Comparison of ENCODE assay signal across 23 cellular contexts in genomic region chr10:71522438-71523144, GRCh38.
A peak's percentile ranks its signal among the peaks of the same experiment; 100 is the strongest.
DNase-seq lines count a peak whose midpoint lies in the region; ATAC-seq, FAIRE-seq and TF ChIP-seq lines count a peak whose summit lies in the region.
"Had no signal": no experiment of that assay in that cellular context is flagged by ENCODE, and none has a peak within 500 bp of the region (broad histone marks: within the 10 kb centered on the region; RNA-seq: fewer than 3 reads in every experiment).

No MANE protein-coding gene starts in this region.

- no peak overlapping the region for H3K27ac Mint-ChIP-seq in neural crest cell (ENCODE audit: unreplicated experiment)
- H3K27ac Mint-ChIP-seq: memory B cell; nephron; T-helper 1 cell treated with Interleukin-12 subunit alpha and Interleukin-12 subunit beta and Interleukin-4 antibody, amounts not matched to agents 30 μg/mL and 1 μg/mL, for 36 hours had no signal

- peaks cover 27% of the 10 kb centered on the region for H3K4me1 Mint-ChIP-seq in neural crest cell
- H3K4me1 Mint-ChIP-seq: central memory CD8-positive, alpha-beta T cell; memory B cell had no signal

- H3K4me3 Mint-ChIP-seq in neural crest cell: no peak overlapping the region
- H3K4me3 Mint-ChIP-seq: central memory CD8-positive, alpha-beta T cell; memory B cell; nephron; T-helper 1 cell treated with Interleukin-12 subunit alpha and Interleukin-12 subunit beta and Interleukin-4 antibody, amounts not matched to agents 30 μg/mL and 1 μg/mL, for 36 hours had no signal

- no peaks in the 10 kb centered on the region for H3K27me3 ChIP-seq in H7 (ENCODE audit: control insufficient read depth, insufficient read depth, low read length)
- peaks cover 10% of the 10 kb centered on the region for H3K27me3 ChIP-seq in bronchial epithelial cell (ENCODE audit: control insufficient read depth, insufficient read depth, low read length)

- H3K36me3 ChIP-seq in H7 (replicated peaks; ENCODE audit: control insufficient read depth, insufficient read depth, low read length) (no peaks in the 10 kb centered on the region), bronchial epithelial cell (ENCODE audit: control insufficient read depth, insufficient read depth, low read length) (no peaks in the 10 kb centered on the region)

- no peak for TF ChIP-seq CTCF in bronchial epithelial cell (IDR thresholded peaks at IDR 0.05; ENCODE audit: insufficient read depth, low read length, severe bottlenecking)
- peak; percentile 35 for TF ChIP-seq CTCF in neural crest cell (conservative IDR thresholded peaks at IDR 0.05)

- intact Hi-C loops in left colon (cut with DNase I, micrococcal nuclease): no loop called here

- H3K27me3 Mint-ChIP-seq in neural crest cell (ENCODE audit: low read depth): no peaks in the 10 kb centered on the region

- no peaks in the 10 kb centered on the region for H3K36me3 Mint-ChIP-seq in neural crest cell (ENCODE audit: low read depth)
- H3K36me3 Mint-ChIP-seq: memory B cell had no signal

- H3K4me3 ChIP-seq in H7 (ENCODE audit: insufficient read depth, low read depth, low read length) (no peak overlapping the region), bronchial epithelial cell (ENCODE audit: low read depth, low read length) (no peak overlapping the region)

- ATAC-seq in left colon: no peak
- ATAC-seq in HG02840 (IDR thresholded peaks at IDR 0.05; ENCODE audit: low FRiP score, unreplicated experiment): no peak
- ATAC-seq: PC-3 had no signal

- DNase-seq in H7: peak; percentile 70
- DNase-seq in HuH-7 (ENCODE audit: low spot score): peak; percentile 28
- DNase-seq in bronchial epithelial cell (ENCODE audit: low read depth): no peak
- DNase-seq in neural crest cell (ENCODE audit: low read depth, low spot score): no peak
- no peak for DNase-seq in midbrain (lab: John Stamatoyannopoulos, UW)
- DNase-seq in left colon: no peak
- DNase-seq: activated CD4-positive, alpha-beta T cell treated with anti-CD3 and anti-CD28 coated beads, Interleukin-2, amount 50 U/mL, for 4 hours; activated gamma-delta T cell treated with Interleukin-2 at 50 U/mL for 16 hours; AML-193; foreskin melanocyte; hypothalamus; IMR-90; kidney glomerular epithelial cell; MM.1S; NCI-H1436 treated with DMSO at 0.1 percent for 48 hours; PC-3; SIG-M5; stimulated activated CD4-positive, alpha-beta T cell treated with anti-CD3 and anti-CD28 coated beads, Interleukin-4, amount 100 ng/mL, for 4 hours had no signal

- peak; percentile 96 for FAIRE-seq in bronchial epithelial cell (lab: Jason Lieb, UNC)

- no peaks in the 10 kb centered on the region for H3K9me3 Mint-ChIP-seq in neural crest cell
- H3K9me3 Mint-ChIP-seq: central memory CD8-positive, alpha-beta T cell; memory B cell; nephron; T-helper 1 cell treated with Interleukin-12 subunit alpha and Interleukin-12 subunit beta and Interleukin-4 antibody, amounts not matched to agents 30 μg/mL and 1 μg/mL, for 36 hours had no signal

Comparison
In these comparisons a context has a peak if more than half of its experiments do, and no peak if none do; other contexts are left out.
1. DNase-seq: peak in H7 (single experiment) and HuH-7 (single experiment); none in bronchial epithelial cell (single experiment), neural crest cell (single experiment), midbrain (single experiment) and left colon (0 of 2).